In the genomic region with DNA sequence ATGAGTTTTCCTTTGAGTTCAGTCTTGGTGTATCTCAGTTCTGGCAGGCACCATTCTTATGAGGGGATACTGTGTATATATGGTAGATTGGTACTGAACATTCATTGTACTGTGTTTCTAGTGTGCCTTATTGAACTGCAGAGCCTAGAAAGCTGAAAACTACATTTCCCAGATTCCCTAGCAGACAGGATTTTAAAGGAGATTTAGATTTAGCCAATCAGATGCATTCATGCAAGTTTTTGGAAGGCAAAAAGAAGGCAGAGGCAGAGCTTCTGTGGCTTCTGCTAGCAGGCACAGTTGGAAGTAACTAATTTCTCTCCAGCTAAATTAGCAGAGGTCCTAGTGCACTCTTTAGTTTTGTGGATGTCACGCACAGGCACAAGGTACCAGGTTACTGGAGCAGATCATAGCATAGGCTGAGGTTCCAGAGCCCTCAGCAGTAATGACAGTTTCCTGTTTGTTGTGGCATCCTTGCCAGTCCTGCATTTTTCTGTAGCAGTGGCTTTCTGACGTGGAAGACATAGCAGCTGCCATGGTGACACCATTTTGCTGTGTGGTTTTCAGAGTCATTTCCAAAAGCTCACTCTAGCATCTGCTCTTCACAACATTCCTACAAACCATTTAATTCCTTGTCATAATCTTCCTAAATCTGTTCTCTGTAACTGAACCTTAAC, we compare ENCODE assay signal across 19 cellular contexts.
DNase-seq lines count a peak whose midpoint lies in the region; ATAC-seq and TF ChIP-seq lines count a peak whose summit lies in the region.
"Had no signal": no experiment of that assay in that cellular context is flagged by ENCODE, and none has a peak within 500 bp of the region (broad histone marks: within the 10 kb centered on the region; RNA-seq: fewer than 3 reads in every experiment).

No MANE protein-coding gene starts in this region.

- DNase-seq in stimulated activated naive CD8-positive, alpha-beta T cell treated with anti-CD3 and anti-CD28 coated beads, Interleukin-15, amount 100 ng/mL, for 72 hours: no peak
- DNase-seq in stimulated activated naive CD8-positive, alpha-beta T cell treated with anti-CD3 and anti-CD28 coated beads, Interleukin-15, Interleukin-2, amounts not matched to agents 100 U/mL and 50 U/mL, for 24 hours: no peak
- DNase-seq in NAMALWA (ENCODE audit: low spot score) (peak; percentile 53), endodermal cell (peak; percentile 51), vagina (ENCODE audit: extremely low spot score in 2 of 2) (no peak)
- no peak for DNase-seq in T-helper 2 cell treated with Interferon-gamma antibody and Interleukin-4, amounts not matched to agents 5 μg/mL and 100 μg/mL, for 36 hours (ENCODE audit: low spot score)
- no peak for DNase-seq in effector CD4-positive, alpha-beta T cell
- DNase-seq: dermis blood vessel endothelial cell, erythroblast, left ventricle myocardium superior, NCI-H1694, NCI-H748 treated with DMSO at 0.1 percent for 48 hours, PC-9, right cardiac atrium had no signal

- H3K4me1 ChIP-seq in endodermal cell (ENCODE audit: control insufficient read depth, insufficient read depth, low read length) (no peaks in the 10 kb centered on the region), vagina (no peaks in the 10 kb centered on the region)
- H3K4me1 ChIP-seq: breast epithelium had no signal

- no peaks in the 10 kb centered on the region for H3K9me3 Mint-ChIP-seq in stimulated activated naive CD8-positive, alpha-beta T cell treated with anti-CD3 and anti-CD28 coated beads, Interleukin-15, amount 100 ng/mL, for 72 hours
- no peaks in the 10 kb centered on the region for H3K9me3 Mint-ChIP-seq in endodermal cell
- H3K9me3 Mint-ChIP-seq in T-helper 2 cell treated with Interferon-gamma antibody and Interleukin-4, amounts not matched to agents 5 μg/mL and 100 μg/mL, for 36 hours: no peaks in the 10 kb centered on the region
- H3K9me3 Mint-ChIP-seq: stimulated activated naive CD8-positive, alpha-beta T cell treated with anti-CD3 and anti-CD28 coated beads, Interleukin-15, Interleukin-2, amounts not matched to agents 100 ng/mL and 50 ng/mL, for 24 hours; type B pancreatic cell had no signal

- 82 to 94% methylated on average over 2 of the region's 2 CpGs for WGBS in endodermal cell (ENCODE audit: insufficient coverage in 1 of 2, insufficient read length in 1 of 2), 2 experiments

- no peaks in the 10 kb centered on the region for H3K27me3 ChIP-seq in endodermal cell (ENCODE audit: control insufficient read depth, insufficient read depth, low read length, poor library complexity, severe bottlenecking)
- H3K27me3 ChIP-seq in vagina: no peaks in the 10 kb centered on the region
- H3K27me3 ChIP-seq: breast epithelium, SJSA1 had no signal

- H3K4me3 Mint-ChIP-seq in stimulated activated naive CD8-positive, alpha-beta T cell treated with anti-CD3 and anti-CD28 coated beads, Interleukin-15, amount 100 ng/mL, for 72 hours: no peak overlapping the region
- no peak overlapping the region for H3K4me3 Mint-ChIP-seq in endodermal cell
- H3K4me3 Mint-ChIP-seq in T-helper 2 cell treated with Interferon-gamma antibody and Interleukin-4, amounts not matched to agents 5 μg/mL and 100 μg/mL, for 36 hours: no peak overlapping the region
- H3K4me3 Mint-ChIP-seq: stimulated activated naive CD8-positive, alpha-beta T cell treated with anti-CD3 and anti-CD28 coated beads, Interleukin-15, Interleukin-2, amounts not matched to agents 100 ng/mL and 50 ng/mL, for 24 hours; type B pancreatic cell had no signal

- intact Hi-C loops in vagina (cut with DNase I): no loop called here

- H3K27ac Mint-ChIP-seq in stimulated activated naive CD8-positive, alpha-beta T cell treated with anti-CD3 and anti-CD28 coated beads, Interleukin-15, amount 100 ng/mL, for 72 hours: no peak overlapping the region
- no peak overlapping the region for H3K27ac Mint-ChIP-seq in endodermal cell
- H3K27ac Mint-ChIP-seq in T-helper 2 cell treated with Interferon-gamma antibody and Interleukin-4, amounts not matched to agents 5 μg/mL and 100 μg/mL, for 36 hours: no peak overlapping the region
- H3K27ac Mint-ChIP-seq: stimulated activated naive CD8-positive, alpha-beta T cell treated with anti-CD3 and anti-CD28 coated beads, Interleukin-15, Interleukin-2, amounts not matched to agents 100 ng/mL and 50 ng/mL, for 24 hours; type B pancreatic cell had no signal

- H3K9me3 ChIP-seq in endodermal cell (ENCODE audit: control insufficient read depth, low read length): no peaks in the 10 kb centered on the region
- no peaks in the 10 kb centered on the region for H3K9me3 ChIP-seq in vagina
- H3K9me3 ChIP-seq: breast epithelium, SJSA1 had no signal

- H3K4me3 ChIP-seq in endodermal cell (ENCODE audit: low read length) (no peak overlapping the region), vagina (no peak overlapping the region)
- H3K4me3 ChIP-seq: breast epithelium, PC-9, SJSA1 had no signal

- no peak for TF ChIP-seq CTCF in endodermal cell (conservative IDR thresholded peaks at IDR 0.05)
- TF ChIP-seq CTCF in vagina (IDR thresholded peaks at IDR 0.05): no peak

- H3K4me1 Mint-ChIP-seq in stimulated activated naive CD8-positive, alpha-beta T cell treated with anti-CD3 and anti-CD28 coated beads, Interleukin-15, amount 100 ng/mL, for 72 hours: peaks cover 6% of the 10 kb centered on the region
- no peaks in the 10 kb centered on the region for H3K4me1 Mint-ChIP-seq in endodermal cell
- H3K4me1 Mint-ChIP-seq in T-helper 2 cell treated with Interferon-gamma antibody and Interleukin-4, amounts not matched to agents 5 μg/mL and 100 μg/mL, for 36 hours (ENCODE audit: low read depth): peaks cover 15% of the 10 kb centered on the region

- TF ChIP-seq POLR2A in vagina (IDR thresholded peaks at IDR 0.05): no peak

- no peak overlapping the region for H3K9ac ChIP-seq in endodermal cell (ENCODE audit: extremely low read depth, low read length, poor library complexity, severe bottlenecking)

- H3K27ac ChIP-seq in endodermal cell (ENCODE audit: low read depth, low read length) (no peak overlapping the region), vagina (no peak overlapping the region)
- H3K27ac ChIP-seq: breast epithelium, PC-9, SJSA1 had no signal

- H3K27me3 Mint-ChIP-seq in stimulated activated naive CD8-positive, alpha-beta T cell treated with anti-CD3 and anti-CD28 coated beads, Interleukin-15, amount 100 ng/mL, for 72 hours: no peaks in the 10 kb centered on the region
- no peaks in the 10 kb centered on the region for H3K27me3 Mint-ChIP-seq in endodermal cell (ENCODE audit: insufficient read depth)
- no peaks in the 10 kb centered on the region for H3K27me3 Mint-ChIP-seq in T-helper 2 cell treated with Interferon-gamma antibody and Interleukin-4, amounts not matched to agents 5 μg/mL and 100 μg/mL, for 36 hours (ENCODE audit: low read depth)
- H3K27me3 Mint-ChIP-seq: type B pancreatic cell had no signal

- H3K36me3 ChIP-seq in endodermal cell (ENCODE audit: control insufficient read depth, insufficient read depth, low read length) (no peaks in the 10 kb centered on the region), vagina (no peaks in the 10 kb centered on the region)
- H3K36me3 ChIP-seq: breast epithelium had no signal

- H3K36me3 Mint-ChIP-seq in endodermal cell (ENCODE audit: low read depth): no peaks in the 10 kb centered on the region
- H3K36me3 Mint-ChIP-seq in T-helper 2 cell treated with Interferon-gamma antibody and Interleukin-4, amounts not matched to agents 5 μg/mL and 100 μg/mL, for 36 hours (ENCODE audit: low read depth): no peaks in the 10 kb centered on the region
- H3K36me3 Mint-ChIP-seq: type B pancreatic cell had no signal

- ATAC-seq in stimulated activated naive CD8-positive, alpha-beta T cell treated with anti-CD3 and anti-CD28 coated beads, Interleukin-15, amount 100 ng/mL, for 72 hours: peak; percentile 48
- ATAC-seq in stimulated activated naive CD8-positive, alpha-beta T cell treated with anti-CD3 and anti-CD28 coated beads, Interleukin-15, Interleukin-2, amounts not matched to agents 100 U/mL and 50 U/mL, for 24 hours: no peak
- ATAC-seq in HG03432 (IDR thresholded peaks at IDR 0.05; ENCODE audit: unreplicated experiment): no peak
- ATAC-seq: left ventricle myocardium superior, right cardiac atrium had no signal

Comparison
In these comparisons a context has a peak if more than half of its experiments do, and no peak if none do; other contexts are left out.
1. DNase-seq: peak in NAMALWA (single experiment) and endodermal cell (single experiment); none in stimulated activated naive CD8-positive, alpha-beta T cell treated with anti-CD3 and anti-CD28 coated beads, Interleukin-15, amount 100 ng/mL, for 72 hours (0 of 2), stimulated activated naive CD8-positive, alpha-beta T cell treated with anti-CD3 and anti-CD28 coated beads, Interleukin-15, Interleukin-2, amounts not matched to agents 100 U/mL and 50 U/mL, for 24 hours (single experiment), T-helper 2 cell treated with Interferon-gamma antibody and Interleukin-4, amounts not matched to agents 5 μg/mL and 100 μg/mL, for 36 hours (single experiment), vagina (0 of 2) and effector CD4-positive, alpha-beta T cell (single experiment).